24 cellular contexts compared by ENCODE assay signal in the genomic region with DNA sequence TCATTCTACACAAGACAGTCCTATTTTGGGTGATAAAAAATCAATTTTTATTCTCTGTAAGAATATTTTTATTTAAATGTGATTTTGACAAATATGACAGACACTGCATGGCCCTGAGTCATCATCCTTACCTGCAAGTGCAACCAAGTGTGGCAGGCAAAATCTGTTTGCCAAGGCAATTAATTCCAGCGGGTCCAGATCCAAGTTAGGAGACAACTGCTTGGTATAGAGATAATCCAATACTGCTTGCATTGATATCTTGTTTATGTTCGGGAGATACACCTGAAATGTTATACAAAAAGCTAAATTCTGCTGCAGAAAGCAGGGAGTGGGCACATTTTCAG.
"Had no signal": no experiment of that assay in that cellular context is flagged by ENCODE, and none has a peak within 500 bp of the region (broad histone marks: within the 10 kb centered on the region; RNA-seq: fewer than 3 reads in every experiment).

No MANE protein-coding gene starts in this region.

- H3K27ac Mint-ChIP-seq: activated CD4-positive, alpha-beta T cell treated with anti-CD3 and anti-CD28 coated beads for 36 hours; activated naive CD8-positive, alpha-beta T cell treated with anti-CD3 and anti-CD28 coated beads, Interleukin-2, amount 10 ng/mL, durations not matched to agents 7 days and 5 days; effector memory CD8-positive, alpha-beta T cell; natural killer cell treated with Interleukin-12 subunit alpha and Interleukin-12 subunit beta and Interleukin-15 and Interleukin-18, amount 100 ng/mL, for 72 hours; stimulated activated naive CD8-positive, alpha-beta T cell treated with anti-CD3 and anti-CD28 coated beads, Interleukin-15, Interleukin-2, amounts not matched to agents 100 ng/mL and 50 ng/mL, for 24 hours had no signal

- H3K4me1 ChIP-seq: right lobe of liver had no signal

- H3K27me3 ChIP-seq: ascending aorta, right lobe of liver had no signal

- H3K9me3 Mint-ChIP-seq: activated naive CD8-positive, alpha-beta T cell treated with anti-CD3 and anti-CD28 coated beads, Interleukin-2, amount 10 ng/mL, durations not matched to agents 7 days and 5 days; brain; effector memory CD8-positive, alpha-beta T cell; natural killer cell treated with Interleukin-12 subunit alpha and Interleukin-12 subunit beta and Interleukin-15 and Interleukin-18, amount 100 ng/mL, for 72 hours had no signal

- H3K27ac ChIP-seq: ascending aorta, left ventricle myocardium inferior, right lobe of liver, skin epidermis, thoracic aorta had no signal

- H3K4me3 ChIP-seq: ascending aorta, left ventricle myocardium inferior, lung, right lobe of liver, skin epidermis, thoracic aorta had no signal

- H3K36me3 Mint-ChIP-seq: activated naive CD8-positive, alpha-beta T cell treated with anti-CD3 and anti-CD28 coated beads, Interleukin-2, amount 10 ng/mL, durations not matched to agents 7 days and 5 days; natural killer cell treated with Interleukin-12 subunit alpha and Interleukin-12 subunit beta and Interleukin-15 and Interleukin-18, amount 100 ng/mL, for 72 hours had no signal

- H3K36me3 ChIP-seq: right lobe of liver had no signal

- H3K4me1 Mint-ChIP-seq: activated CD4-positive, alpha-beta T cell treated with anti-CD3 and anti-CD28 coated beads for 36 hours; activated naive CD8-positive, alpha-beta T cell treated with anti-CD3 and anti-CD28 coated beads, Interleukin-2, amount 10 ng/mL, durations not matched to agents 7 days and 5 days had no signal

- H3K27me3 Mint-ChIP-seq: activated CD4-positive, alpha-beta T cell treated with anti-CD3 and anti-CD28 coated beads for 36 hours; activated naive CD8-positive, alpha-beta T cell treated with anti-CD3 and anti-CD28 coated beads, Interleukin-2, amount 10 ng/mL, durations not matched to agents 7 days and 5 days; brain; stimulated activated naive CD8-positive, alpha-beta T cell treated with anti-CD3 and anti-CD28 coated beads, Interleukin-15, Interleukin-2, amounts not matched to agents 100 ng/mL and 50 ng/mL, for 24 hours had no signal

- H3K4me3 Mint-ChIP-seq: activated CD4-positive, alpha-beta T cell treated with anti-CD3 and anti-CD28 coated beads for 36 hours; activated naive CD8-positive, alpha-beta T cell treated with anti-CD3 and anti-CD28 coated beads, Interleukin-2, amount 10 ng/mL, durations not matched to agents 7 days and 5 days; brain; effector memory CD8-positive, alpha-beta T cell; natural killer cell treated with Interleukin-12 subunit alpha and Interleukin-12 subunit beta and Interleukin-15 and Interleukin-18, amount 100 ng/mL, for 72 hours; stimulated activated naive CD8-positive, alpha-beta T cell treated with anti-CD3 and anti-CD28 coated beads, Interleukin-15, Interleukin-2, amounts not matched to agents 100 ng/mL and 50 ng/mL, for 24 hours had no signal

- DNase-seq: activated CD4-positive, alpha-beta T cell treated with anti-CD3 and anti-CD28 coated beads for 36 hours; activated CD4-positive, alpha-beta T cell treated with anti-CD3 and anti-CD28 coated beads, Interleukin-2, amount 50 U/mL, for 4 hours; activated CD4-positive, CD25-positive, alpha-beta regulatory T cell; activated CD8-positive, alpha-beta memory T cell treated with anti-CD3 and anti-CD28 coated beads for 24 hours; activated effector memory CD4-positive, alpha-beta T cell treated with Interleukin-2 at 50 U/mL for 16 hours; activated naive CD4-positive, alpha-beta T cell treated with Interleukin-2 at 50 U/mL for 16 hours; activated naive CD8-positive, alpha-beta T cell treated with anti-CD3 and anti-CD28 coated beads, Interleukin-2, amount 10 ng/mL, durations not matched to agents 7 days and 5 days; cortex of kidney; effector memory CD8-positive, alpha-beta T cell; kidney glomerular epithelial cell; left ventricle myocardium inferior; mesendoderm; posterior cingulate gyrus; right lobe of liver; stimulated activated CD4-positive, alpha-beta T cell treated with anti-CD3 and anti-CD28 coated beads, Interleukin-12 subunit alpha, Interleukin-12 subunit beta, amount 100 ng/mL, for 4 hours; stimulated activated CD4-positive, alpha-beta T cell treated with anti-CD3 and anti-CD28 coated beads, Interleukin-4, amount 100 ng/mL, for 1 hour; trophoblast cell had no signal

- H3K9me3 ChIP-seq: ascending aorta, left ventricle myocardium inferior, right lobe of liver, thoracic aorta had no signal

- ATAC-seq: activated CD4-positive, alpha-beta T cell treated with anti-CD3 and anti-CD28 coated beads for 36 hours; effector memory CD8-positive, alpha-beta T cell; right lobe of liver had no signal
